In genomic region chr15:85840079-85840801, GRCh38 we compare ENCODE assay signal across 8 cellular contexts. TPM values are rescaled to one million over a fixed set of nuclear protein-coding genes. Genes with fewer than 3 reads are reported as not detected.
DNase-seq lines count a peak whose midpoint lies in the region; ATAC-seq and TF ChIP-seq lines count a peak whose summit lies in the region.

No MANE protein-coding gene starts in this region.

- DNase-seq in NCI-H526 treated with DMSO at 0.1 percent for 48 hours (lab: John Stamatoyannopoulos, UW) (peak; percentile 82), lower lobe of right lung (peak; percentile 91)
- DNase-seq in activated CD4-positive, alpha-beta memory T cell treated with anti-CD3 and anti-CD28 coated beads for 36 hours = peak; percentile 88
- DNase-seq in stimulated activated CD4-positive, alpha-beta T cell treated with anti-CD3 and anti-CD28 coated beads, TNF-alpha, amount 100 ng/mL, for 4 hours (ENCODE audit: low read depth in 3 of 3) = peak; percentile 60 to 72 (median 63)

- peak overlapping the region in 1 of 2 donors; percentile 49 for H3K9ac ChIP-seq in duodenal mucosa (ENCODE audit: low read depth in 1 of 2, low read length in 2 of 2)

- H3K4me1 ChIP-seq in duodenal mucosa (ENCODE audit: control insufficient read depth in 1 of 2, insufficient read depth in 2 of 2, low read length in 2 of 2) = peaks cover 23 to 29% of the 10 kb centered on the region in 2 donors
- H3K4me1 ChIP-seq in lower lobe of right lung = peaks cover 11% of the 10 kb centered on the region

- H3K4me3 Mint-ChIP-seq in activated CD4-positive, alpha-beta memory T cell treated with anti-CD3 and anti-CD28 coated beads for 36 hours = peak overlapping the region; percentile 54

- POLR2A ChIA-PET in activated CD4-positive, alpha-beta memory T cell treated with anti-CD3 and anti-CD28 coated beads for 36 hours (lab: Charles Lee) = no interaction called here

- peak overlapping the region; percentile 53 to 68 for H3K4me3 ChIP-seq in duodenal mucosa (ENCODE audit: low read depth in 1 of 2, low read length in 2 of 2)
- peak overlapping the region; percentile 48 for H3K4me3 ChIP-seq in lower lobe of right lung

- H3K27me3 Mint-ChIP-seq in activated CD4-positive, alpha-beta memory T cell treated with anti-CD3 and anti-CD28 coated beads for 36 hours = peaks cover 5% of the 10 kb centered on the region

- intact Hi-C loops in activated CD4-positive, alpha-beta memory T cell treated with anti-CD3 and anti-CD28 coated beads for 36 hours (cut with micrococcal nuclease) = loop anchor here (1.0 to 5.0 kb wide), 4 partner anchors 45 to 354 kb away; partner anchors contain the start of gene KLHL25
- intact Hi-C loops in lower lobe of right lung (cut with DNase I) = no loop called here

- no peak overlapping the region for H3K27ac Mint-ChIP-seq in activated CD4-positive, alpha-beta memory T cell treated with anti-CD3 and anti-CD28 coated beads for 36 hours

- H3K9me3 Mint-ChIP-seq in activated CD4-positive, alpha-beta memory T cell treated with anti-CD3 and anti-CD28 coated beads for 36 hours = no peaks in the 10 kb centered on the region

- no peaks in the 10 kb centered on the region for H3K36me3 Mint-ChIP-seq in activated CD4-positive, alpha-beta memory T cell treated with anti-CD3 and anti-CD28 coated beads for 36 hours

- H3K36me3 ChIP-seq in duodenal mucosa (ENCODE audit: control insufficient read depth in 1 of 2, insufficient read depth in 2 of 2, low read length in 2 of 2) (no peaks in the 10 kb centered on the region), lower lobe of right lung (no peaks in the 10 kb centered on the region)

- CTCF ChIA-PET in activated CD4-positive, alpha-beta memory T cell treated with anti-CD3 and anti-CD28 coated beads for 36 hours (lab: Charles Lee) = interaction anchor here (0.6 to 6.6 kb wide), 32 partner anchors 10 to 544 kb away, joined by 3 to 92 read pairs (median 4); partner anchors contain the start of gene KLHL25

- peak; percentile 93 for ATAC-seq in GM19328 (IDR thresholded peaks at IDR 0.05; ENCODE audit: unreplicated experiment)
- peak; percentile 96 for ATAC-seq in HG03457 (IDR thresholded peaks at IDR 0.05; ENCODE audit: unreplicated experiment)
- peak; percentile 94 to 95 for ATAC-seq in lower lobe of right lung

- H3K27me3 ChIP-seq in duodenal mucosa (ENCODE audit: control insufficient read depth in 1 of 2, insufficient read depth in 2 of 2, low read length in 2 of 2) = no peaks in the 10 kb centered on the region
- no peaks in the 10 kb centered on the region for H3K27me3 ChIP-seq in lower lobe of right lung (ENCODE audit: low read depth)

- H3K27ac ChIP-seq in C4-2B (no peak overlapping the region), duodenal mucosa (ENCODE audit: low read depth, low read length) (no peak overlapping the region), lower lobe of right lung (no peak overlapping the region)

- no peaks in the 10 kb centered on the region for H3K9me3 ChIP-seq in duodenal mucosa (ENCODE audit: control insufficient read depth in 1 of 2, low read length in 2 of 2)
- H3K9me3 ChIP-seq in lower lobe of right lung = no peaks in the 10 kb centered on the region

- TF ChIP-seq CTCF in C4-2B (conservative IDR thresholded peaks at IDR 0.05) (peak; percentile 98), lower lobe of right lung (IDR thresholded peaks at IDR 0.05) (peak; percentile 95)

- H3K4me1 Mint-ChIP-seq in activated CD4-positive, alpha-beta memory T cell treated with anti-CD3 and anti-CD28 coated beads for 36 hours (ENCODE audit: low read depth) = peaks cover 3% of the 10 kb centered on the region

RNA-seq across cellular contexts. Expression of gene KLHL25, which starts 45.5 kb away (rescaled TPM):
- 1 to 10 TPM; 5.3 to 5.7 TPM for total RNA-seq in activated CD4-positive, alpha-beta memory T cell treated with anti-CD3 and anti-CD28 coated beads for 36 hours
- total RNA-seq in lower lobe of right lung = 3.0 TPM
